8 cellular contexts compared by ENCODE assay signal in the genomic region with DNA sequence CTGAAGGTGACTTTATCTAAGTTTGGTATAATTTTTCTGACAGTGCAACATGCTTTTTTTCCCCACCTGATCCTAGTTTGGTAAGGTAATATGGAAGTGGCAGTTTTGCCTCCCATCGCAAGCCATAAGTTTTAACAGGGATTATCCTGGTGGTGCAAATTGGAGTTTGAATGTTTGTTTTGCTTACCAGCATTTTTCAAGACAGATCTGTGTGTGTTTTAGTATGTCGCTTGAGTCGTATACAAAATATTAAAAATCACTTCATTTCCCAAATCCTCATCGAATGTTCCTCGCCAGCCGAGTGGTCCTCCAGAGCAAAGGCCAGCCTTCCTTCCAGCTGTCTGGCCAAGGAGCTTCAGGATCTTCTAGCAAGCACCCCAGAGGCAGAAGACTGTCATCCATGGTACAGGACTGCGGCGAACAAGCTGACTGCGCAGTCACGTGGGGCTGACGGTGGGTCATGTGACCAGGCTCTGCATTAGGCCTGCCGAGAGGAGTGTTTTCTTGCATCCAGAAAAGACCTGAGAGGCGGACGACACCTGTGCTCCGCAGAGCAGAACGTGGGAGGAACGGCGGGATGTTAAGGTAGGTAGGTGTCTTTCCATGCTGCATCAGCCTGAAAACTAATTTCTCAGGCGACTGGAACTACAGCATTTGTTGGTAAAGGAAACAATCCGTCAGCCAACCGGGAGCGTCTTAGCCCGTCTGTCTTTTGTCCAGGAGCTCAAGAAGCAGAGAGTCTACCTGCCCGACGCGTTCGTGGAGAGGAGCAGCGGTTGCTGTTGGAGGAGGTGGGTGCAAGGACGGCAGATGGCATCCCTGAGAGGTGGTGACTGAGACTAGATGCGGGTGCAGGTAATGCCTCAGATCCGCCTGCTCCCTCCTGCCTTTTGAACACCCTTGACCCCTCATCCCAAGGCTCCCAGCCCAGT. TPM values are rescaled to one million over a fixed set of nuclear protein-coding genes. Genes with fewer than 3 reads are reported as not detected.
DNase-seq lines count a peak whose midpoint lies in the region; ATAC-seq, FAIRE-seq and TF ChIP-seq lines count a peak whose summit lies in the region.

A gene with protein sequence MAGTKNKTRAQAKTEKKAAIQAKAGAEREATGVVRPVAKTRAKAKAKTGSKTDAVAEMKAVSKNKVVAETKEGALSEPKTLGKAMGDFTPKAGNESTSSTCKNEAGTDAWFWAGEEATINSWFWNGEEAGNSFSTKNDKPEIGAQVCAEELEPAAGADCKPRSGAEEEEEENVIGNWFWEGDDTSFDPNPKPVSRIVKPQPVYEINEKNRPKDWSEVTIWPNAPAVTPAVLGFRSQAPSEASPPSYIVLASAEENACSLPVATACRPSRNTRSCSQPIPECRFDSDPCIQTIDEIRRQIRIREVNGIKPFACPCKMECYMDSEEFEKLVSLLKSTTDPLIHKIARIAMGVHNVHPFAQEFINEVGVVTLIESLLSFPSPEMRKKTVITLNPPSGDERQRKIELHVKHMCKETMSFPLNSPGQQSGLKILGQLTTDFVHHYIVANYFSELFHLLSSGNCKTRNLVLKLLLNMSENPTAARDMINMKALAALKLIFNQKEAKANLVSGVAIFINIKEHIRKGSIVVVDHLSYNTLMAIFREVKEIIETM (plus strand): TSS at position 507 of the 932 bp plus-strand sequence. CDS start 28,253 bp downstream, outside the sequence.

- CTCF ChIA-PET in endothelial cell of umbilical vein (lab: Charles Lee), result interaction anchor here (0.9 to 1.1 kb wide), 2 partner anchors 115 to 121 kb away, joined by 3 to 4 read pairs; partner anchors contain the start of gene ARMCX5

- H3K27me3 ChIP-seq in endothelial cell of umbilical vein (ENCODE audit: control insufficient read depth in 2 of 2, insufficient read depth in 2 of 2, low read length in 2 of 2) (no peaks in the 10 kb centered on the region), HAP-1 (ENCODE audit: low read depth) (no peaks in the 10 kb centered on the region)

- H3K4me1 ChIP-seq in endothelial cell of umbilical vein (ENCODE audit: control insufficient read depth, extremely low read depth, insufficient read depth, low read length), result peaks cover 9% of the 10 kb centered on the region
- H3K4me1 ChIP-seq in mucosa of descending colon (ENCODE audit: low read depth), result no peaks in the 10 kb centered on the region
- peaks cover 19% of the 10 kb centered on the region for H3K4me1 ChIP-seq in HAP-1

- no peak for TF ChIP-seq CTCF in endothelial cell of umbilical vein (IDR thresholded peaks at IDR 0.05; ENCODE audit: extremely low read depth in 1 of 2, insufficient read depth in 1 of 2, low read depth in 1 of 2, low read length in 2 of 2)
- no peak for TF ChIP-seq CTCF in mucosa of descending colon (IDR thresholded peaks at IDR 0.05)

- dilution Hi-C loops in endothelial cell of umbilical vein (cut with MboI; ENCODE audit: extremely low pct_ligation_motif_present, low sequenced_read_pairs), result no loop called here

- no peaks in the 10 kb centered on the region for H4K20me1 ChIP-seq in endothelial cell of umbilical vein (replicated peaks; ENCODE audit: control insufficient read depth, extremely low read depth, insufficient read depth, low read length)

- peak; percentile 39 for TF ChIP-seq POLR2A in endothelial cell of umbilical vein (IDR thresholded peaks at IDR 0.05; ENCODE audit: low read depth, low read length)

- FAIRE-seq in endothelial cell of umbilical vein (lab: Jason Lieb, UNC), result peak; percentile 98

- H3K4me3 ChIP-seq in endothelial cell of umbilical vein (replicated peaks in 1 of 3; ENCODE audit: insufficient read depth in 1 of 3, low read depth in 1 of 3, low read length in 3 of 3), result peak within 1 kb of the TSS; percentile 31 to 76 (median 58)
- no peak within 1 kb of the TSS for H3K4me3 ChIP-seq in mucosa of descending colon
- no peak within 1 kb of the TSS for H3K4me3 ChIP-seq in HAP-1

- H3K79me2 ChIP-seq in endothelial cell of umbilical vein (ENCODE audit: control insufficient read depth, insufficient read depth, low read length), result no peaks in the 10 kb centered on the region

- BruUV-seq in endothelial cell of umbilical vein (replicated peaks; lab: Mats Ljungman, UMichigan), result TSS peak; percentile 84

- no peaks in the 10 kb centered on the region for H3K9me1 ChIP-seq in endothelial cell of umbilical vein (replicated peaks; ENCODE audit: control insufficient read depth, extremely low read depth, insufficient read depth, low read length)

- H3K4me2 ChIP-seq in endothelial cell of umbilical vein (ENCODE audit: insufficient read depth, low read length), result peak within 1 kb of the TSS; percentile 74

- ATAC-seq in GM18498 (IDR thresholded peaks at IDR 0.05; ENCODE audit: unreplicated experiment) (peak; percentile 98), HG03025 (IDR thresholded peaks at IDR 0.05; ENCODE audit: low FRiP score, unreplicated experiment) (peak; percentile 97), mucosa of descending colon (peak; percentile 96)

- DNase-seq in NCI-H345 treated with DMSO at 0.1 percent for 48 hours (lab: John Stamatoyannopoulos, UW; ENCODE audit: unreplicated experiment), result peak; percentile 68
- peak; percentile 80 for DNase-seq in activated CD8-positive, alpha-beta memory T cell treated with anti-CD3 and anti-CD28 coated beads, Interleukin-2, amount 50 U/mL, for 48 hours
- DNase-seq in endothelial cell of umbilical vein (ENCODE audit: low read depth, low spot score), result peak; percentile 81
- peak; percentile 82 to 86 (median 85) for DNase-seq in mucosa of descending colon
- DNase-seq in stimulated activated CD8-positive, alpha-beta memory T cell treated with anti-CD3 and anti-CD28 coated beads, Interleukin-4, amount 100 ng/mL, for 1 hour (ENCODE audit: low read depth in 2 of 2, low spot score in 1 of 2), result peak; percentile 18 to 45
- no peak for DNase-seq in HAP-1 (ENCODE audit: low spot score in 2 of 2)

- peak within 1 kb of the TSS; percentile 73 for H3K9ac ChIP-seq in endothelial cell of umbilical vein (replicated peaks; ENCODE audit: extremely low read depth, insufficient read depth, low read length)

- H3K27ac ChIP-seq in endothelial cell of umbilical vein (ENCODE audit: insufficient read depth, low read depth, low read length), result peak within 1 kb of the TSS; percentile 26

- H3K9me3 ChIP-seq in endothelial cell of umbilical vein (replicated peaks; ENCODE audit: control insufficient read depth, insufficient read depth, low read length) (no peaks in the 10 kb centered on the region), mucosa of descending colon (no peaks in the 10 kb centered on the region), HAP-1 (no peaks in the 10 kb centered on the region)

- peak within 1 kb of the TSS; percentile 87 for H2AFZ ChIP-seq in endothelial cell of umbilical vein (ENCODE audit: low read depth, low read length)

- H3K36me3 ChIP-seq in endothelial cell of umbilical vein (ENCODE audit: control insufficient read depth in 2 of 2, extremely low read depth in 1 of 2, insufficient read depth in 2 of 2, low read length in 2 of 2) (no peaks in the 10 kb centered on the region), mucosa of descending colon (ENCODE audit: low read depth) (no peaks in the 10 kb centered on the region), HAP-1 (replicated peaks) (no peaks in the 10 kb centered on the region)

- in situ Hi-C loops in HAP-1 (cut with MboI; ENCODE audit: low sequenced_read_pairs), result no loop called here

- intact Hi-C loops in endothelial cell of umbilical vein (cut with micrococcal nuclease), result loop anchor here (2.0 kb wide), 1 partner anchor 44 kb away; no protein-coding TSS in a partner anchor
- intact Hi-C loops in mucosa of descending colon (cut with DNase I, micrococcal nuclease), result no loop called here

- POLR2A ChIA-PET in endothelial cell of umbilical vein (lab: Charles Lee), result no interaction called here

TF ChIP-seq in endothelial cell of umbilical vein, 7 proteins besides CTCF, POLR2A, EP300 and RAD21:
- TF ChIP-seq MYC (IDR thresholded peaks at IDR 0.05; ENCODE audit: low read depth, low read length) (no peak), FOS (IDR thresholded peaks at IDR 0.05; ENCODE audit: borderline replicate concordance, insufficient read depth, low read length) (no peak), EZH2 (IDR thresholded peaks at IDR 0.05; ENCODE audit: borderline replicate concordance, low read depth, low read length, severe bottlenecking) (no peak), GATA2 (IDR thresholded peaks at IDR 0.05; ENCODE audit: insufficient read depth, insufficient read length, low read depth, low read length) (no peak), JUN (IDR thresholded peaks at IDR 0.05; ENCODE audit: borderline replicate concordance, insufficient read depth, insufficient read length, low read depth) (no peak), POLR2AphosphoS5 (IDR thresholded peaks at IDR 0.05; ENCODE audit: insufficient read depth, low read depth, low read length) (peak; percentile 26)
- TF ChIP-seq, protein P1, sequence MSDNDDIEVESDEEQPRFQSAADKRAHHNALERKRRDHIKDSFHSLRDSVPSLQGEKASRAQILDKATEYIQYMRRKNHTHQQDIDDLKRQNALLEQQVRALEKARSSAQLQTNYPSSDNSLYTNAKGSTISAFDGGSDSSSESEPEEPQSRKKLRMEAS (IDR thresholded peaks at IDR 0.05; ENCODE audit: insufficient read depth, insufficient read length), result peak; percentile 94

RNA-seq across cellular contexts. Expression of the gene that starts here (rescaled TPM):
- 5.1 and 7.2 TPM in 2 replicates for total RNA-seq in endothelial cell of umbilical vein
- polyA plus RNA-seq in endothelial cell of umbilical vein, result 1.9 and 4.0 TPM in 2 replicates
- 2.7 and 3.9 TPM in 2 replicates for polyA plus RNA-seq in endothelial cell of umbilical vein (2011; cell fraction: cytosol; rRNA removed)
- 3.8 and 4.3 TPM in 2 replicates for polyA plus RNA-seq in endothelial cell of umbilical vein (2011; cell fraction: nucleus; rRNA removed)
- 3.9 and 5.1 TPM in 2 replicates for polyA plus RNA-seq in endothelial cell of umbilical vein (2012)
- 6.5 and 8.4 TPM in 2 replicates for polyA minus RNA-seq in endothelial cell of umbilical vein
- 1.7 TPM for polyA minus RNA-seq in endothelial cell of umbilical vein (2011; cell fraction: cytosol; rRNA and poly(A)+ RNA removed)
- polyA minus RNA-seq in endothelial cell of umbilical vein (2011; cell fraction: nucleus; rRNA and poly(A)+ RNA removed), result 6.8 and 10.7 TPM in 2 replicates
- 10 to 100 TPM in 1 of 3 donors, 1 to 10 TPM in 2; 1.4 to 11.4 (median 2.2) TPM for total RNA-seq in mucosa of descending colon

Comparison
In these comparisons a context has a peak if more than half of its experiments do, and no peak if none do; other contexts are left out.
1. DNase-seq: peak in NCI-H345 treated with DMSO at 0.1 percent for 48 hours (single experiment), activated CD8-positive, alpha-beta memory T cell treated with anti-CD3 and anti-CD28 coated beads, Interleukin-2, amount 50 U/mL, for 48 hours (single experiment), endothelial cell of umbilical vein (single experiment), mucosa of descending colon (3 of 3) and stimulated activated CD8-positive, alpha-beta memory T cell treated with anti-CD3 and anti-CD28 coated beads, Interleukin-4, amount 100 ng/mL, for 1 hour (2 of 2); none in HAP-1 (0 of 2).
2. H3K4me3 ChIP-seq: peak in endothelial cell of umbilical vein (3 of 3); none in mucosa of descending colon (single experiment) and HAP-1 (single experiment).
3. Peak in every context shown above with its lines, with median percentiles within 50 percentile points of each other: ATAC-seq.